Comparison of ENCODE assay signal across 8 cellular contexts in genomic region chr20:13221673-13222318, GRCh38. TPM values are rescaled to one million over a fixed set of nuclear protein-coding genes. Genes with fewer than 3 reads are reported as not detected.
DNase-seq lines count a peak whose midpoint lies in the region; ATAC-seq and TF ChIP-seq lines count a peak whose summit lies in the region.

No MANE protein-coding gene starts in this region.

- intact Hi-C loops in lower leg skin (cut with DNase I; ENCODE audit: low total_unique reads): no loop called here

- ATAC-seq in GM18870 (IDR thresholded peaks at IDR 0.05; ENCODE audit: unreplicated experiment): no peak

- in situ Hi-C loops in GM13976 (cut with MboI; ENCODE audit: low sequenced_read_pairs, unreplicated experiment): no loop called here

- H3K36me3 Mint-ChIP-seq in HFFc6 (ENCODE audit: low read depth): no peaks in the 10 kb centered on the region

- H3K27me3 Mint-ChIP-seq in HFFc6 (ENCODE audit: insufficient read depth): peaks cover 34% of the 10 kb centered on the region

- TF ChIP-seq CTCF in GM13976 (IDR thresholded peaks at IDR 0.05; ENCODE audit: borderline replicate concordance, control extremely low read depth, extremely low read depth, insufficient read depth, missing control alignments) (no peak), HFFc6 (IDR thresholded peaks at IDR 0.05) (no peak), lower leg skin (IDR thresholded peaks at IDR 0.05) (no peak)

- peak overlapping the region; percentile 58 for H3K4me3 ChIP-seq in lower leg skin (ENCODE audit: low read depth, poor library complexity, severe bottlenecking)

- H3K27ac Mint-ChIP-seq in HFFc6: no peak overlapping the region

- WGBS in lower leg skin, 2 donors: 1 to 3% methylated on average over 18 to 57 of the region's 59 CpGs

- no peaks in the 10 kb centered on the region for H3K9me3 Mint-ChIP-seq in HFFc6

- DNase-seq in GM13976 (ENCODE audit: low spot score) (peak; percentile 83), HFFc6 (peak; percentile 22), NCI-H1048 (lab: John Stamatoyannopoulos, UW) (peak; percentile 10), dermis blood vessel endothelial cell (peak; percentile 73), lower leg skin (ENCODE audit: low spot score in 2 of 2) (peak in 1 of 2 donors; percentile 87)
- DNase-seq in activated CD4-positive, alpha-beta T cell treated with anti-CD3 and anti-CD28 coated beads for 24 hours (ENCODE audit: low read depth in 2 of 2): peak; percentile 39 to 44
- DNase-seq in stimulated activated CD4-positive, alpha-beta T cell treated with anti-CD3 and anti-CD28 coated beads, Interleukin-4, amount 100 ng/mL, for 24 hours: peak; percentile 64

- H3K4me1 Mint-ChIP-seq in HFFc6 (ENCODE audit: low read depth): no peaks in the 10 kb centered on the region

- peak overlapping the region; percentile 63 for H3K4me3 Mint-ChIP-seq in HFFc6

- no peak for TF ChIP-seq POLR2A in lower leg skin (IDR thresholded peaks at IDR 0.05)

RNA-seq across cellular contexts. Expression of gene ISM1, which starts 0.7 kb away (rescaled TPM):
- under 1 TPM in 1 of 6 experiments, not detected in 5; 0.07 TPM for total RNA-seq in HFFc6 (2021; fragmentation: NEBNext Ultra II Directional; extraction: Animal tissue kit (Norgen Biotek cat#: 25700))
- total RNA-seq in dermis blood vessel endothelial cell (0.09 and 0.17 TPM in 2 replicates), lower leg skin (10 to 100 TPM; 12.4 to 27.6 (median 24.1) TPM)

Comparison
In these comparisons a context has a peak if more than half of its experiments do, and no peak if none do; other contexts are left out.
1. RNA of gene ISM1, which starts 0.7 kb away (total RNA-seq): 12.4 to 27.6 TPM in lower leg skin; 0.09 to 0.17 TPM in dermis blood vessel endothelial cell and 0.07 TPM in HFFc6; every median in the first group is over 10 times any median in the second.